8 cellular contexts compared by ENCODE assay signal in the genomic region with DNA sequence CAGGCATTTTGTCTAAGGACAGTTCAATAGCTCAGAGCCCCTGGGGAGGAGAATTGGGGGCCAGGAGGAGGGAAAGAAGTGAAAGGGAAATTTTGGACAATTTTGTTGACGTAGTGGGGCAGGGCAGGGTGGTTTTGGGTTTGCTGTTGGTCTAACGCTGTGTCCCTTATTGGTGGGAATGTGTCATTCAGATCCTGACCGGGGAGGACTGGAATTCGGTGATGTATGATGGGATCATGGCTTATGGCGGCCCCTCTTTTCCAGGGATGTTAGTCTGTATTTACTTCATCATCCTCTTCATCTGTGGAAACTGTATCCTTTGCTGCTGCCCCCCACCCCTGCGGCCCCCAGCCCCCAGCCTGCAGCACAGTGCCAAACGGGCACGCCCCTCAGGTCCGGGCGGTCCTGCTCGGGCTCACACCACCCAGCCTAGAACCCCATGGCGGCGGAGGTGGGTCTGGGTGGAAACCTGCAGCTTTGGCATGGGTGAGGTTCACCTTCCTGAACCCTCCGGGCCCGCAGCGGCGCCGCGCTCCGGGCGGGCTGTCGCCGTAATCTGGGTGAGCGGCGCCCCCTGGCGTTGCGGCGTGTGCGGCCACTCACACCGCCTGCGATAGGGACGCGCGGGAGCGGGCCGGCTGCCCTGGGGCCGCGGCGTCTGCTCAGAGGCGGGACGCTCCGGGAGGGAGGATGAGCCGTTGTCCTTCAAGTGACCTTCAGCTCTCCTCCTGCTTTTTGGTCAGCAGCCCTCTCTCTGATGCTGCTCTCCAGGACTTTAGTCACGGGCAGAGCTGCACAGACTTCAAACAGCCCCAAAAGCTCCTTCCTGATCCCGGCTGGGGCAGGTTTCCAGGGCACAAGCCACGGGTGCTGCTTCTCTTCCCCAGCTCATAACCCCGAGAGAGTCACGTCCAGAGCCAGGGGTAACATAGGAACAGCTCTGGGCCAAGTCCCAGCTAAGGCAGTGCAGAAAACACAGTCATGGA.
DNase-seq lines count a peak whose midpoint lies in the region; ATAC-seq and TF ChIP-seq lines count a peak whose summit lies in the region.

No MANE protein-coding gene starts in this region.

- H3K27me3 ChIP-seq in Panc1 (ENCODE audit: control insufficient read depth, insufficient read depth, low read length) (peaks cover 5% of the 10 kb centered on the region), parathyroid adenoma (ENCODE audit: control insufficient read depth, insufficient read depth, low read length) (no peaks in the 10 kb centered on the region)

- peaks cover 4% of the 10 kb centered on the region for H3K4me1 Mint-ChIP-seq in CD14-positive monocyte

- in situ Hi-C loops in Panc1 (cut with HindIII; ENCODE audit: low pct_unique_long_range_greater_than_20kb, low sequenced_read_pairs): no loop called here

- peak overlapping the region in 1 of 2 donors; percentile 53 for H3K4me3 Mint-ChIP-seq in CD14-positive monocyte

- peak overlapping the region; percentile 27 for H3K4me2 ChIP-seq in parathyroid adenoma (ENCODE audit: low read length)

- H3K27ac ChIP-seq in Panc1 (ENCODE audit: low read length) (no peak overlapping the region), parathyroid adenoma (no peak overlapping the region)

- BruUV-seq in Panc1 (replicated peaks; lab: Mats Ljungman, UMichigan): no TSS peak

- H3K27me3 Mint-ChIP-seq in CD14-positive monocyte (ENCODE audit: low read depth in 3 of 3): peaks cover 11 to 31% (median 23%) of the 10 kb centered on the region in 3 donors

- CTCF ChIA-PET in HEK293T (lab: Yijun Ruan, JAX) (interaction anchor here (0.6 to 2.0 kb wide), 19 partner anchors 8 to 525 kb away, joined by 3 to 6 read pairs (median 3); no protein-coding TSS in a partner anchor), Panc1 (lab: Charles Lee) (interaction anchor here (0.7 to 0.9 kb wide), 3 partner anchors 65 to 311 kb away, joined by 3 to 5 read pairs (median 3); no protein-coding TSS in a partner anchor)

- ATAC-seq in Panc1 (peak; percentile 95), GM21360 (IDR thresholded peaks at IDR 0.05; ENCODE audit: unreplicated experiment) (no peak), HG02623 (IDR thresholded peaks at IDR 0.05; ENCODE audit: unreplicated experiment) (no peak)

- H3K27ac Mint-ChIP-seq in CD14-positive monocyte: no peak overlapping the region

- intact Hi-C loops in CD14-positive monocyte (cut with micrococcal nuclease): loop anchor here (2.0 to 5.0 kb wide), 2 partner anchors 524 to 526 kb away; no protein-coding TSS in a partner anchor
- intact Hi-C loops in Panc1 (cut with micrococcal nuclease; ENCODE audit: unreplicated experiment): no loop called here
- intact Hi-C loops in head of caudate nucleus (cut with DNase I): no loop called here

- TF ChIP-seq CTCF in CD14-positive monocyte (IDR thresholded peaks at IDR 0.05) (peak; percentile 94), Panc1 (IDR thresholded peaks at IDR 0.05) (peak; percentile 91), parathyroid adenoma (IDR thresholded peaks at IDR 0.05) (peak; percentile 93)

- no peaks in the 10 kb centered on the region for H3K36me3 ChIP-seq in Panc1 (ENCODE audit: control insufficient read depth, insufficient read depth, low read length)
- no peaks in the 10 kb centered on the region for H3K36me3 ChIP-seq in parathyroid adenoma (ENCODE audit: control insufficient read depth, insufficient read depth, low read length)

- H3K4me1 ChIP-seq in Panc1 (ENCODE audit: control insufficient read depth, insufficient read depth, low read length) (no peaks in the 10 kb centered on the region), parathyroid adenoma (no peaks in the 10 kb centered on the region)

- H3K4me3 ChIP-seq in Panc1 (ENCODE audit: low read depth in 2 of 2, low read length in 2 of 2): no peak overlapping the region
- H3K4me3 ChIP-seq in parathyroid adenoma (ENCODE audit: low read depth, low read length): no peak overlapping the region

- H3K9me3 ChIP-seq in Panc1 (ENCODE audit: control insufficient read depth, insufficient read depth, low read depth, low read length) (no peaks in the 10 kb centered on the region), parathyroid adenoma (ENCODE audit: control insufficient read depth, low read length) (no peaks in the 10 kb centered on the region)

- no peaks in the 10 kb centered on the region for H3K79me2 ChIP-seq in parathyroid adenoma

- H2AFZ ChIP-seq in parathyroid adenoma: peak overlapping the region; percentile 56

- no peak overlapping the region for H3K9ac ChIP-seq in parathyroid adenoma

- DNase-seq in CD14-positive monocyte (ENCODE audit: low spot score) (peak; percentile 56), HEK293T (ENCODE audit: extremely low spot score) (peak; percentile 87), Panc1 (ENCODE audit: low read depth, low spot score) (no peak), head of caudate nucleus (peak; percentile 8 to 84 (median 64))
- peak; percentile 43 for DNase-seq in activated naive CD4-positive, alpha-beta T cell treated with anti-CD3 and anti-CD28 coated beads, Interleukin-2, amount 50 U/mL, for 16 hours

- H3K9me3 Mint-ChIP-seq in CD14-positive monocyte: no peaks in the 10 kb centered on the region

- POLR2A ChIA-PET in HEK293T (lab: Yijun Ruan, JAX): no interaction called here
- POLR2A ChIA-PET in Panc1 (lab: Charles Lee): no interaction called here

- no peaks in the 10 kb centered on the region for H3K36me3 Mint-ChIP-seq in CD14-positive monocyte

TF ChIP-seq in HEK293T, 16 proteins besides CTCF, POLR2A, EP300 and RAD21:
- no peak for TF ChIP-seq NFRKB (IDR thresholded peaks at IDR 0.05)
- TF ChIP-seq FOXM1 (IDR thresholded peaks at IDR 0.05; ENCODE audit: borderline replicate concordance): no peak
- TF ChIP-seq ARNT (IDR thresholded peaks at IDR 0.05): no peak
- TF ChIP-seq L3MBTL2 (conservative IDR thresholded peaks at IDR 0.05): no peak
- no peak for TF ChIP-seq SUZ12 (IDR thresholded peaks at IDR 0.05)
- no peak for TF ChIP-seq LEF1 (IDR thresholded peaks at IDR 0.05; ENCODE audit: borderline replicate concordance)
- TF ChIP-seq FOXA1 (IDR thresholded peaks at IDR 0.05): no peak
- TF ChIP-seq BHLHE40 (IDR thresholded peaks at IDR 0.05; ENCODE audit: borderline replicate concordance): no peak
- no peak for TF ChIP-seq SP1 (IDR thresholded peaks at IDR 0.05)
- no peak for TF ChIP-seq TARDBP (IDR thresholded peaks at IDR 0.05)
- TF ChIP-seq CTBP1 (IDR thresholded peaks at IDR 0.05; ENCODE audit: borderline replicate concordance): no peak

Comparison
In these comparisons a context has a peak if more than half of its experiments do, and no peak if none do; other contexts are left out.
1. intact Hi-C loops: an anchor here in CD14-positive monocyte (2.0 to 5.0 kb wide); none called in Panc1 and head of caudate nucleus.